ENCODE assay signal across 22 cellular contexts in the genomic region with DNA sequence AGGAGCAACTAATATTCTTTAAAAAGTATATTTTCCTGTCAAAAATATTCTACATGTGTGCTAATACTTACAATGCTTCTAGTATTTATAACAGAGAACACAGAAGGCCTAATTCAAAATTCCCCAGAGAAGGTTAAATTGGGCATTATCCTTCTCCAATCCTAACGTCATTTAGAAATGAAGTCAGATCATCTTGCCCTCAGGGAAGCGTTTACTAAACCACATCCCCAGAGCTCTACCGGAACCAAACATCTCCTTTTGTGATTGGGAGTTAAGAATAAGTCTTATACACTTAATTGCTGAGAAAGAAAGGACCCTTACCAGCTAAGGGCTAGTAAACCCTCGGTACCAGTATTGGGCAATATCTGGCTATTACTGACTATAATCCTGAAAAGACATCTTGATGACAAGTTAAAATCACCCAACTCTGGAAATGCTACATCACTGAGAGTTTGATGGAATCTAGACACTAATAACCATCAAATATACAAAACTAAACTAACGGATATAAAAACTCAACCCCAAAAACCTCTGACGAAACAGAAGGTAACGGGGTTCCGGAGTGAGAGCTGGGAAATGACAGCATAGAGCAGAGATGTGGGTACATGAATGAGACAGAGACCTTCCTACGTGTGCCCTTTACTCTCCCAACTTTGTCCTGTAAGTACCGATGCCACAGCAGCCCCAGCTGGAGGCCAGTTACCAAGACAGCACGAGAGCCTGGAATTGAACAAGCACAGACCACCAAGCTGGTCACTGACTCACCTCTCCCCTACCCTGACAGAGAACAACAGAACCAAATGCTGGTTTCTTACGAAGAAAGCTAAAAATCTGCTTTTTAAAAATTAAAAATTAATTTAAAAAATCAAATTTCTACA. TPM values are rescaled to one million over a fixed set of nuclear protein-coding genes. Genes with fewer than 3 reads are reported as not detected.
DNase-seq lines count a peak whose midpoint lies in the region; ATAC-seq, FAIRE-seq and TF ChIP-seq lines count a peak whose summit lies in the region.
"Had no signal": no experiment of that assay in that cellular context is flagged by ENCODE, and none has a peak within 500 bp of the region (broad histone marks: within the 10 kb centered on the region; RNA-seq: fewer than 3 reads in every experiment).

No MANE protein-coding gene starts in this region.

- WGBS in IMR-90 (ENCODE audit: extremely low coverage in 2 of 2, insufficient read length in 1 of 2), 2 experiments: no CpG with 5 or more reads among the region's 12 CpGs
- 91% methylated on average over 12 of the region's 12 CpGs; no CpG with 5 or more reads in 1 of the 2 experiments for WGBS in H1 (ENCODE audit: extremely low coverage in 1 of 2, insufficient coverage in 1 of 2, insufficient read length in 1 of 2, insufficient replicate concordance in 2 of 2, low coverage in 1 of 2, low lambda C conversion rate in 2 of 2, missing lambda C conversion rate in 1 of 2), 2 experiments
- 85% methylated on average over 12 of the region's 12 CpGs for WGBS in smooth muscle cell (ENCODE audit: low lambda C conversion rate)

- H3K9ac ChIP-seq in IMR-90 (ENCODE audit: low read depth, low read length) (no peak overlapping the region), H1 (replicated peaks in 1 of 4; ENCODE audit: extremely low read depth in 1 of 4, low read depth in 3 of 4, low read length in 3 of 4) (no peak overlapping the region), smooth muscle cell (ENCODE audit: low read depth) (no peak overlapping the region)

- no peak overlapping the region for H2AK5ac ChIP-seq in IMR-90 (ENCODE audit: low read depth, low read length)
- H2AK5ac ChIP-seq in H1 (ENCODE audit: low read depth, low read length): no peak overlapping the region

- no peak overlapping the region for H2AFZ ChIP-seq in IMR-90 (replicated peaks; ENCODE audit: low read length, poor library complexity)
- no peak overlapping the region for H2AFZ ChIP-seq in H1 (ENCODE audit: low read length)
- H2AFZ ChIP-seq in smooth muscle cell (ENCODE audit: low read depth): no peak overlapping the region

- ATAC-seq in IMR-90 (ENCODE audit: low read depth): no peak
- ATAC-seq: activated naive CD4-positive, alpha-beta T cell treated with anti-CD3 and anti-CD28 coated beads, Interleukin-2, amount 50 U/mL, for 72 hours; psoas muscle; WTC11 had no signal

- H3K23me2 ChIP-seq in H1 (ENCODE audit: low read depth, low read length): no peaks in the 10 kb centered on the region

- H4K5ac ChIP-seq in IMR-90 (ENCODE audit: low read depth, low read length) (no peak overlapping the region), H1 (ENCODE audit: insufficient read length, low read depth, low read length) (no peak overlapping the region)

- no peaks in the 10 kb centered on the region for H3K27me3 ChIP-seq in IMR-90 (ENCODE audit: control insufficient read depth, insufficient read depth, low read length)
- H3K27me3 ChIP-seq in H1 (replicated peaks in 1 of 4; ENCODE audit: control insufficient read depth in 3 of 4, extremely low read depth in 1 of 4, insufficient read depth in 3 of 4, low read length in 3 of 4): peaks cover 0 to 1% (median 0%) of the 10 kb centered on the region in 4 experiments; a peak in 1 of 7 replicates
- H3K27me3 ChIP-seq in smooth muscle cell (ENCODE audit: low read depth): no peaks in the 10 kb centered on the region
- no peaks in the 10 kb centered on the region for H3K27me3 ChIP-seq in Caco-2 (replicated peaks; ENCODE audit: control insufficient read depth, insufficient read depth, low read length)
- H3K27me3 ChIP-seq: neutrophil had no signal

- H3K27ac ChIP-seq in IMR-90 (ENCODE audit: insufficient read depth, low read length): no peak overlapping the region
- no peak overlapping the region for H3K27ac ChIP-seq in H1 (ENCODE audit: low read depth, low read length)
- peak overlapping the region; percentile 72 for H3K27ac ChIP-seq in smooth muscle cell (ENCODE audit: low read depth)
- H3K27ac ChIP-seq: neutrophil had no signal

- H3K4me2 ChIP-seq in IMR-90 (ENCODE audit: low read depth, low read length) (no peak overlapping the region), H1 (ENCODE audit: insufficient read depth in 1 of 2, low read depth in 2 of 2, low read length in 2 of 2) (no peak overlapping the region), smooth muscle cell (no peak overlapping the region)

- H3K9me3 Mint-ChIP-seq in immature natural killer cell: no peaks in the 10 kb centered on the region
- H3K9me3 Mint-ChIP-seq in Caco-2 (ENCODE audit: unreplicated experiment): no peaks in the 10 kb centered on the region
- H3K9me3 Mint-ChIP-seq: activated naive CD4-positive, alpha-beta T cell treated with anti-CD3 and anti-CD28 coated beads, Interleukin-2, amount 50 U/mL, for 72 hours had no signal

- FAIRE-seq in H1 (lab: Jason Lieb, UNC): no peak
- FAIRE-seq: astrocyte, small intestine, urothelium cell line had no signal

- no peak overlapping the region for H2BK5ac ChIP-seq in IMR-90 (ENCODE audit: low read depth, low read length, poor library complexity, severe bottlenecking)
- H2BK5ac ChIP-seq in H1 (ENCODE audit: low read depth, low read length): no peak overlapping the region

- in situ Hi-C loops in IMR-90 (cut with MboI; ENCODE audit: low sequenced_read_pairs): no loop called here

- no peak overlapping the region for H3K4ac ChIP-seq in IMR-90 (ENCODE audit: low read depth, low read length)
- H3K4ac ChIP-seq in H1 (replicated peaks; ENCODE audit: insufficient read length, low read depth, low read length): no peak overlapping the region

- H3K23ac ChIP-seq in IMR-90 (ENCODE audit: low read depth, low read length): no peak overlapping the region
- H3K23ac ChIP-seq in H1 (ENCODE audit: insufficient read length): no peak overlapping the region

- H3K4me3 Mint-ChIP-seq in immature natural killer cell: no peak overlapping the region
- no peak overlapping the region for H3K4me3 Mint-ChIP-seq in Caco-2 (ENCODE audit: unreplicated experiment)
- H3K4me3 Mint-ChIP-seq: CD4-positive, CD25-positive, alpha-beta regulatory T cell; WTC11 had no signal

- intact Hi-C loops in IMR-90 (cut with micrococcal nuclease) (no loop called here), Caco-2 (cut with micrococcal nuclease; ENCODE audit: unreplicated experiment) (no loop called here)

- H3K27ac Mint-ChIP-seq in immature natural killer cell (no peak overlapping the region), Caco-2 (ENCODE audit: unreplicated experiment) (no peak overlapping the region)
- H3K27ac Mint-ChIP-seq: activated naive CD4-positive, alpha-beta T cell treated with anti-CD3 and anti-CD28 coated beads, Interleukin-2, amount 50 U/mL, for 72 hours; CD4-positive, CD25-positive, alpha-beta regulatory T cell; WTC11 had no signal

- H3K79me2 ChIP-seq in H1 (ENCODE audit: control insufficient read depth in 1 of 2, insufficient read depth in 2 of 2, low read length in 2 of 2): no peaks in the 10 kb centered on the region
- H3K79me2 ChIP-seq in smooth muscle cell (ENCODE audit: low read depth): no peaks in the 10 kb centered on the region

- H3K56ac ChIP-seq in IMR-90 (ENCODE audit: extremely low read depth, insufficient read depth, low read length) (no peak overlapping the region), H1 (replicated peaks; ENCODE audit: insufficient read length, low read depth, low read length) (no peak overlapping the region)

- H2BK15ac ChIP-seq in IMR-90 (ENCODE audit: low read depth, low read length): no peak overlapping the region
- H2BK15ac ChIP-seq in H1 (ENCODE audit: low read length): no peak overlapping the region

- no peaks in the 10 kb centered on the region for H3K36me3 ChIP-seq in IMR-90 (ENCODE audit: control insufficient read depth, insufficient read depth, low read length)
- H3K36me3 ChIP-seq in H1 (ENCODE audit: control insufficient read depth in 2 of 4, insufficient read depth in 4 of 4, low read length in 3 of 4): 0 out of 8 replicates have a peak, but pooled peaks cover 0 to 4% (median 0%) of the 10 kb centered on the region in 4 experiments
- H3K36me3 ChIP-seq in smooth muscle cell (ENCODE audit: low read depth): no peaks in the 10 kb centered on the region
- H3K36me3 ChIP-seq in Caco-2 (ENCODE audit: control insufficient read depth, insufficient read depth, low read length): no peaks in the 10 kb centered on the region
- H3K36me3 ChIP-seq: neutrophil had no signal

- H3K4me1 Mint-ChIP-seq in immature natural killer cell (peaks cover 11 to 17% of the 10 kb centered on the region in 2 donors), Caco-2 (ENCODE audit: low read depth, unreplicated experiment) (no peaks in the 10 kb centered on the region)
- H3K4me1 Mint-ChIP-seq: WTC11 had no signal

- H3K18ac ChIP-seq in IMR-90 (ENCODE audit: low read depth, low read length) (no peak overlapping the region), H1 (ENCODE audit: extremely low read depth, low read length) (no peak overlapping the region)

- H4K20me1 ChIP-seq in IMR-90 (ENCODE audit: insufficient read depth, low read length) (no peaks in the 10 kb centered on the region), H1 (replicated peaks in 1 of 2; ENCODE audit: control insufficient read depth in 1 of 2, insufficient read depth in 2 of 2, low read length in 2 of 2) (peaks cover 1% of the 10 kb centered on the region in 2 experiments), smooth muscle cell (ENCODE audit: low read depth) (no peaks in the 10 kb centered on the region)

- H2BK120ac ChIP-seq in IMR-90 (ENCODE audit: low read depth, low read length) (no peak overlapping the region), H1 (replicated peaks; ENCODE audit: low read depth, low read length) (no peak overlapping the region)

- BruUV-seq in IMR-90 (replicated peaks; lab: Mats Ljungman, UMichigan): no TSS peak
- BruUV-seq in Caco-2 (replicated peaks; lab: Mats Ljungman, UMichigan): no TSS peak

- H3K9me1 ChIP-seq in IMR-90 (ENCODE audit: insufficient read depth, low read length): no peaks in the 10 kb centered on the region; the same call in none of the 2 replicates

- TF ChIP-seq RAD21 in IMR-90 (IDR thresholded peaks at IDR 0.05; ENCODE audit: low read length): no peak
- TF ChIP-seq RAD21 in H1 (IDR thresholded peaks at IDR 0.05 in 1 of 2, conservative IDR thresholded peaks at IDR 0.05 in 1 of 2; ENCODE audit: low read depth in 2 of 2, low read length in 2 of 2): no peak

- H3K36me3 Mint-ChIP-seq in immature natural killer cell (peaks cover 14 to 39% (median 30%) of the 10 kb centered on the region in 3 donors), Caco-2 (ENCODE audit: insufficient read depth, unreplicated experiment) (peaks cover 18% of the 10 kb centered on the region)

- dilution Hi-C loops in IMR-90 (cut with HindIII; ENCODE audit: low sequenced_read_pairs, unreplicated experiment): no loop called here

- H3K79me1 ChIP-seq in IMR-90 (ENCODE audit: low read depth in 1 of 2, low read length in 2 of 2): no peaks in the 10 kb centered on the region; a peak in 1 of 4 replicates
- H3K79me1 ChIP-seq in H1 (ENCODE audit: low read depth, low read length): no peaks in the 10 kb centered on the region

- TF ChIP-seq CTCF in IMR-90 (conservative IDR thresholded peaks at IDR 0.05; ENCODE audit: low read depth, low read length): no peak
- TF ChIP-seq CTCF in H1 (IDR thresholded peaks at IDR 0.05; ENCODE audit: control extremely low read depth in 1 of 3, insufficient read depth in 1 of 3, low read depth in 1 of 3, low read length in 3 of 3): no peak
- no peak for TF ChIP-seq CTCF in smooth muscle cell (IDR thresholded peaks at IDR 0.05; ENCODE audit: borderline replicate concordance, insufficient read depth, poor library complexity, severe bottlenecking)
- no peak for TF ChIP-seq CTCF in Caco-2 (IDR thresholded peaks at IDR 0.05; ENCODE audit: insufficient read depth in 1 of 2, low read depth in 1 of 2, low read length in 1 of 2, severe bottlenecking in 1 of 2, unreplicated experiment in 1 of 2)

- peaks cover 3% of the 10 kb centered on the region; the same call in 1 of the 2 replicates for H3K9me3 ChIP-seq in IMR-90 (ENCODE audit: control insufficient read depth, insufficient read depth, low read length)
- H3K9me3 ChIP-seq in H1 (ENCODE audit: insufficient read depth in 2 of 2, low read depth in 1 of 2, low read length in 1 of 2): no peaks in the 10 kb centered on the region
- no peaks in the 10 kb centered on the region for H3K9me3 ChIP-seq in smooth muscle cell (replicated peaks; ENCODE audit: low read depth)
- H3K9me3 ChIP-seq in Caco-2: no peaks in the 10 kb centered on the region
- H3K9me3 ChIP-seq: neutrophil had no signal

- POLR2A ChIA-PET in IMR-90 (lab: Charles Lee; ENCODE audit: unreplicated experiment) (no interaction called here), H1 (lab: Charles Lee; ENCODE audit: partially characterized antibody) (interaction anchor here (1.7 kb wide), 1 partner anchor 35 kb away, joined by 5 read pairs; a partner anchor contains a TSS), Caco-2 (lab: Charles Lee) (no interaction called here)

- H4K8ac ChIP-seq in IMR-90 (ENCODE audit: low read depth in 2 of 2, low read length in 2 of 2): no peak overlapping the region
- no peak overlapping the region; the same call in 1 of the 2 replicates for H4K8ac ChIP-seq in H1 (ENCODE audit: extremely low read depth, insufficient read depth, low read length)

- CTCF ChIA-PET in IMR-90 (lab: Yijun Ruan, JAX) (no interaction called here), H1 (lab: Charles Lee; ENCODE audit: partially characterized antibody) (interaction anchor here (0.5 kb wide), 1 partner anchor 181 kb away, joined by 3 read pairs; no protein-coding TSS in a partner anchor), Caco-2 (lab: Charles Lee) (no interaction called here)

- TF ChIP-seq EP300 in H1 (IDR thresholded peaks at IDR 0.05; ENCODE audit: borderline replicate concordance in 1 of 2, low read depth in 2 of 2, low read length in 2 of 2): no peak

- no peaks in the 10 kb centered on the region for H3F3A ChIP-seq in smooth muscle cell (ENCODE audit: low read depth)

- no peak overlapping the region for H2BK12ac ChIP-seq in H1 (ENCODE audit: low read depth, low read length)

- H2BK20ac ChIP-seq in IMR-90 (ENCODE audit: low read depth, low read length) (no peak overlapping the region), H1 (ENCODE audit: low read length) (no peak overlapping the region)

- TF ChIP-seq POLR2A in IMR-90 (IDR thresholded peaks at IDR 0.05; ENCODE audit: low read depth, low read length) (no peak), H1 (IDR thresholded peaks at IDR 0.05; ENCODE audit: control extremely low read depth in 1 of 2, low read depth in 2 of 2, low read length in 2 of 2) (no peak)

- no peaks in the 10 kb centered on the region for H3K27me3 Mint-ChIP-seq in immature natural killer cell (ENCODE audit: low read depth in 3 of 3)
- H3K27me3 Mint-ChIP-seq in Caco-2 (ENCODE audit: insufficient read depth, unreplicated experiment): no peaks in the 10 kb centered on the region
- H3K27me3 Mint-ChIP-seq: CD4-positive, CD25-positive, alpha-beta regulatory T cell had no signal

- H4K91ac ChIP-seq in IMR-90 (ENCODE audit: insufficient read depth, low read depth, low read length): no peak overlapping the region
- H4K91ac ChIP-seq in H1 (replicated peaks; ENCODE audit: insufficient read length, low read length): no peak overlapping the region

- H3K4me1 ChIP-seq in IMR-90 (ENCODE audit: control insufficient read depth, insufficient read depth, low read length) (no peaks in the 10 kb centered on the region), H1 (replicated peaks in 1 of 4; ENCODE audit: control insufficient read depth in 3 of 4, insufficient read depth in 4 of 4, low read length in 3 of 4) (no peaks in the 10 kb centered on the region), smooth muscle cell (ENCODE audit: low read depth) (no peaks in the 10 kb centered on the region), Caco-2 (no peaks in the 10 kb centered on the region)

- H2AK9ac ChIP-seq in IMR-90 (replicated peaks; ENCODE audit: low read depth, low read length, poor library complexity): no peak overlapping the region

- H3K4me3 ChIP-seq in IMR-90 (ENCODE audit: insufficient read depth, low read depth, low read length): no peak overlapping the region
- H3K4me3 ChIP-seq in H1 (ENCODE audit: extremely low read depth in 1 of 4, insufficient read depth in 2 of 4, low read depth in 3 of 4, low read length in 4 of 4): no peak overlapping the region
- no peak overlapping the region for H3K4me3 ChIP-seq in smooth muscle cell
- no peak overlapping the region for H3K4me3 ChIP-seq in Caco-2 (ENCODE audit: low read depth, low read length)
- H3K4me3 ChIP-seq: psoas muscle had no signal

- no peak overlapping the region for H3K14ac ChIP-seq in IMR-90 (replicated peaks; ENCODE audit: low read depth, low read length)
- no peak overlapping the region for H3K14ac ChIP-seq in H1 (ENCODE audit: insufficient read length)

- DNase-seq in CD1c-positive myeloid dendritic cell (ENCODE audit: extremely low spot score): peak; percentile 5
- no peak for DNase-seq in IMR-90
- no peak for DNase-seq in H1 (ENCODE audit: low read depth in 1 of 2, low spot score in 2 of 2)
- DNase-seq in smooth muscle cell (lab: John Stamatoyannopoulos, UW; ENCODE audit: unreplicated experiment): no peak
- no peak for DNase-seq in DMS153 treated with DMSO at 0.1 percent for 48 hours (lab: John Stamatoyannopoulos, UW; ENCODE audit: unreplicated experiment)
- no peak for DNase-seq in immature natural killer cell
- no peak for DNase-seq in Caco-2
- DNase-seq: CD4-positive, CD25-positive, alpha-beta regulatory T cell; DMS 273 treated with DMSO at 0.1 percent for 48 hours; GOT3; mesenchymal stem cell; NCI-H1105; NCI-H2081 treated with DMSO at 0.1 percent for 48 hours; NCI-H446; psoas muscle; small intestine; stimulated activated CD4-positive, alpha-beta T cell treated with anti-CD3 and anti-CD28 coated beads, Interleukin-2, amount 100 ng/mL, for 24 hours had no signal

RNA-seq across cellular contexts. Expression of a gene that starts 35.0 kb away (rescaled TPM):
- total RNA-seq in IMR-90 (2012; rRNA removed) (5.0 and 5.2 TPM in 2 replicates), smooth muscle cell (4.3 and 4.6 TPM in 2 replicates), Caco-2 (2022) (15.5 and 16.5 TPM in 2 replicates)
- polyA plus RNA-seq in IMR-90 (2012; rRNA removed) (3.9 and 4.8 TPM in 2 replicates), H1 (2011; rRNA removed) (4.4 and 5.5 TPM in 2 replicates), smooth muscle cell (3.6 and 6.3 TPM in 2 replicates), immature natural killer cell (10 to 100 TPM; 24.4 to 32.0 (median 27.2) TPM)
- polyA plus RNA-seq in IMR-90 (2012; cell fraction: cytosol; rRNA removed): 2.3 and 3.0 TPM in 2 replicates
- polyA plus RNA-seq in IMR-90 (2012; cell fraction: nucleus; rRNA removed; ENCODE audit: low replicate concordance): 2.3 and 4.7 TPM in 2 replicates
- total RNA-seq in H1 (2021; fragmentation: NEBNext Ultra II Directional; extraction: Animal tissue kit (Norgen Biotek cat#: 25700)): 5.5 and 8.0 TPM in 2 replicates
- polyA plus RNA-seq in H1 (2011; cell fraction: cytosol; rRNA removed): 5.9 TPM
- polyA plus RNA-seq in H1 (2011; cell fraction: nucleus; rRNA removed): 5.4 TPM
- 6.0 to 6.2 TPM (median 6.1 TPM) in 4 replicates for polyA plus RNA-seq in H1 (2012, experiment 1 of 2)
- polyA plus RNA-seq in H1 (2012, experiment 2 of 2): 1.1 TPM
- polyA plus RNA-seq in H1 (2013, experiment 1 of 2): 4.5 TPM
- polyA plus RNA-seq in H1 (2013, experiment 2 of 2): 4.3 TPM
- polyA minus RNA-seq in H1 (2011; rRNA and poly(A)+ RNA removed): 12.3 and 13.2 TPM in 2 replicates
- polyA minus RNA-seq in H1 (2011; cell fraction: cytosol; rRNA and poly(A)+ RNA removed): 3.3 TPM
- 16.4 TPM for polyA minus RNA-seq in H1 (2011; cell fraction: nucleus; rRNA and poly(A)+ RNA removed)
